ENCODE assay signal across 8 cellular contexts in genomic region chr16:81745704-81746558, GRCh38. TPM values are rescaled to one million over a fixed set of nuclear protein-coding genes. Genes with fewer than 3 reads are reported as not detected.
DNase-seq lines count a peak whose midpoint lies in the region; ATAC-seq and TF ChIP-seq lines count a peak whose summit lies in the region.

No MANE protein-coding gene starts in this region.

- H3K4me1 ChIP-seq in SJSA1 (replicated peaks) (peaks cover 8% of the 10 kb centered on the region), parathyroid adenoma (no peaks in the 10 kb centered on the region), tibial artery (peaks cover 0 to 9% (median 0%) of the 10 kb centered on the region in 4 donors)

- H3K9me3 ChIP-seq in SJSA1 (replicated peaks) = no peaks in the 10 kb centered on the region
- H3K9me3 ChIP-seq in parathyroid adenoma (ENCODE audit: control insufficient read depth, low read length) = no peaks in the 10 kb centered on the region
- no peaks in the 10 kb centered on the region for H3K9me3 ChIP-seq in tibial artery

- TF ChIP-seq CTCF in parathyroid adenoma (IDR thresholded peaks at IDR 0.05) (no peak), tibial artery (IDR thresholded peaks at IDR 0.05) (no peak)

- peak overlapping the region; percentile 77 for H3K27ac Mint-ChIP-seq in activated naive CD4-positive, alpha-beta T cell treated with anti-CD3 and anti-CD28 coated beads, Interleukin-2, amount 10 ng/mL, durations not matched to agents 7 days and 5 days

- no peaks in the 10 kb centered on the region for H3K36me3 Mint-ChIP-seq in activated naive CD4-positive, alpha-beta T cell treated with anti-CD3 and anti-CD28 coated beads, Interleukin-2, amount 10 ng/mL, durations not matched to agents 7 days and 5 days

- H3K4me2 ChIP-seq in parathyroid adenoma (ENCODE audit: low read length) = peak overlapping the region; percentile 80

- in situ Hi-C loops in GM18951 (cut with MboI; ENCODE audit: low sequenced_read_pairs, unreplicated experiment) = loop anchor here (10.0 to 25.0 kb wide), 2 partner anchors 129 to 709 kb away; partner anchors contain the start of gene ATMIN

- intact Hi-C loops in Right ventricle myocardium inferior (cut with DNase I) = no loop called here
- intact Hi-C loops in tibial artery (cut with DNase I; ENCODE audit: low total_unique reads) = no loop called here

- CTCF ChIA-PET in activated naive CD4-positive, alpha-beta T cell treated with anti-CD3 and anti-CD28 coated beads, Interleukin-2, amount 10 ng/mL, durations not matched to agents 7 days and 5 days (lab: Charles Lee) = no interaction called here

- H3K4me3 ChIP-seq in SJSA1 (peak overlapping the region; percentile 18), parathyroid adenoma (ENCODE audit: low read depth, low read length) (peak overlapping the region; percentile 56), tibial artery (peak overlapping the region; percentile 30 to 41)

- H3K4me1 Mint-ChIP-seq in activated naive CD4-positive, alpha-beta T cell treated with anti-CD3 and anti-CD28 coated beads, Interleukin-2, amount 10 ng/mL, durations not matched to agents 7 days and 5 days = peaks cover 33% of the 10 kb centered on the region

- DNase-seq in AG08396 (ENCODE audit: low spot score) (peak; percentile 82), SJSA1 (ENCODE audit: low read depth in 1 of 2, low spot score in 2 of 2) (peak; percentile 45 to 61), Right ventricle myocardium inferior (ENCODE audit: missing footprints) (peak; percentile 91), tibial artery (peak; percentile 46 to 71)
- peak; percentile 84 for DNase-seq in activated naive CD4-positive, alpha-beta T cell treated with anti-CD3 and anti-CD28 coated beads, Interleukin-2, amount 10 ng/mL, durations not matched to agents 7 days and 5 days

- TF ChIP-seq POLR2A in GM18951 (IDR thresholded peaks at IDR 0.05; ENCODE audit: extremely low read depth, insufficient read depth, insufficient read length) = peak; percentile 66

- H3K27me3 Mint-ChIP-seq in activated naive CD4-positive, alpha-beta T cell treated with anti-CD3 and anti-CD28 coated beads, Interleukin-2, amount 10 ng/mL, durations not matched to agents 7 days and 5 days = peaks cover 32% of the 10 kb centered on the region

- H3K27ac ChIP-seq in SJSA1 (no peak overlapping the region), parathyroid adenoma (no peak overlapping the region), tibial artery (no peak overlapping the region)

- H3K27me3 ChIP-seq in SJSA1 (replicated peaks) (no peaks in the 10 kb centered on the region), parathyroid adenoma (ENCODE audit: control insufficient read depth, insufficient read depth, low read length) (no peaks in the 10 kb centered on the region), tibial artery (peaks cover 0 to 5% of the 10 kb centered on the region in 2 donors)

- no peak overlapping the region for H3K9ac ChIP-seq in parathyroid adenoma

- peak overlapping the region; percentile 67 for H3K4me3 Mint-ChIP-seq in activated naive CD4-positive, alpha-beta T cell treated with anti-CD3 and anti-CD28 coated beads, Interleukin-2, amount 10 ng/mL, durations not matched to agents 7 days and 5 days

- H3K9me3 Mint-ChIP-seq in activated naive CD4-positive, alpha-beta T cell treated with anti-CD3 and anti-CD28 coated beads, Interleukin-2, amount 10 ng/mL, durations not matched to agents 7 days and 5 days = no peaks in the 10 kb centered on the region

- H3K36me3 ChIP-seq in SJSA1 = no peaks in the 10 kb centered on the region
- H3K36me3 ChIP-seq in parathyroid adenoma (ENCODE audit: control insufficient read depth, insufficient read depth, low read length) = no peaks in the 10 kb centered on the region
- no peaks in the 10 kb centered on the region for H3K36me3 ChIP-seq in tibial artery

- H3K79me2 ChIP-seq in parathyroid adenoma = no peaks in the 10 kb centered on the region

- ATAC-seq in HG03354 (IDR thresholded peaks at IDR 0.05; ENCODE audit: poor library complexity, severe bottlenecking, unreplicated experiment) (peak; percentile 78), Right ventricle myocardium inferior (peak; percentile 85)

- peak overlapping the region; percentile 100 for H2AFZ ChIP-seq in parathyroid adenoma

RNA-seq across cellular contexts. Expression of gene PLCG2, which starts 33.2 kb away (rescaled TPM):
- total RNA-seq in SJSA1 (2014; rRNA removed; shearing (Covaris generic)) = 0.03 and 0.08 TPM in 2 replicates
- 6.9 TPM for total RNA-seq in Right ventricle myocardium inferior
